In the genomic region with DNA sequence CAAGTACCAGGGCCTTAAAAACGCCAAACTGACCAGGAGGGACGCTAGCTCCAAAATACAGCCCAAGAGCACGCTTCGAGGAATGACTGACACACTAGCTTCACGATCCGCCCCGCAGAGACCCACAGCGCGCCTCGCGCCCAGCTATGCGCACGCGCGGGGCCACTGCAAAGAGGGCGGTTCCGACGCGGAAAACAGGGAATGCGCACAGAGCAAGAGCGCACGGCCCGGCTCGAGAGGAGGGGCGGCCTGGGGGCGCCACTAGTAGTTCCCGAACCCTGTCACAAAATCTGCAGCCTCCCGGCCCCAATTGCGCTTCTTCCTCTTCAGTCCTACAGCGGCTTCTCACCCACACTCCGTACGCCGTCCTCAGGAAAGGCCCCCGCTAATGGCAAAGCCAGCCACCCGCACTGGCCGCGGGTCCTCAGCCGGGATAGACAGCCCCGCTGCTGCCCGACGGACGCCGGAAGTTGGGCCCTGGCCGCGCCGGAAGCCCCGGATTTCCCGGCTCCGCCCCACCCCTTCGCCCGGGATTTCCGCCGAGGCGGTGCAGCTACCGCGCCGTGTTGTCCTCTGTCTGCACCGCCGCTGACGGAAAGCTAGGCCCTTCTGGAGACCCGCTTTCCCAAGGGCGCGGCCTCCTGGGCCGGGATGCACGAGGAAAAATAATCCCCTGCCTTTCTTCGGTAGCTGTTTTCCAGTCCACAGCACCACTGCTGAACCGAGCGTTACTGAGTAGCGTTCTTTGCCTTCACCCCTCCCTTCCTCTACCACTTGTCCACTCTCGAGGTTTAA, we compare ENCODE assay signal across 8 cellular contexts. TPM values are rescaled to one million over a fixed set of nuclear protein-coding genes. Genes with fewer than 3 reads are reported as not detected.
DNase-seq lines count a peak whose midpoint lies in the region; ATAC-seq and TF ChIP-seq lines count a peak whose summit lies in the region.

A gene with protein sequence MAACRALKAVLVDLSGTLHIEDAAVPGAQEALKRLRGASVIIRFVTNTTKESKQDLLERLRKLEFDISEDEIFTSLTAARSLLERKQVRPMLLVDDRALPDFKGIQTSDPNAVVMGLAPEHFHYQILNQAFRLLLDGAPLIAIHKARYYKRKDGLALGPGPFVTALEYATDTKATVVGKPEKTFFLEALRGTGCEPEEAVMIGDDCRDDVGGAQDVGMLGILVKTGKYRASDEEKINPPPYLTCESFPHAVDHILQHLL (minus strand): TSS at position 472 of the 795 bp plus-strand sequence. CDS start 14,061 bp downstream, outside the sequence.

- H3K4me3 ChIP-seq in GM12875 (ENCODE audit: low read depth, low read length) (peak within 1 kb of the TSS; percentile 81), prostate gland (peak within 1 kb of the TSS; percentile 67 to 77)

- DNase-seq in NCI-H1105 treated with DMSO at 0.1 percent for 48 hours (lab: John Stamatoyannopoulos, UW) (peak; percentile 74), amniotic epithelial cell (ENCODE audit: low read depth) (peak; percentile 71), left cardiac atrium (peak; percentile 91), prostate gland (ENCODE audit: low spot score) (peak; percentile 65), ureter (ENCODE audit: low spot score) (peak; percentile 85)

- H3K9me3 ChIP-seq in prostate gland = no peaks in the 10 kb centered on the region

- peaks cover 0 to 3% of the 10 kb centered on the region in 2 donors for H3K36me3 ChIP-seq in prostate gland

- no peaks in the 10 kb centered on the region for H3K27me3 ChIP-seq in prostate gland (replicated peaks; ENCODE audit: insufficient read depth)

- TF ChIP-seq CTCF in GM12875 (IDR thresholded peaks at IDR 0.05; ENCODE audit: borderline replicate concordance, insufficient read depth, low read depth, low read length) = no peak
- TF ChIP-seq CTCF in prostate gland (IDR thresholded peaks at IDR 0.05) = no peak

- ATAC-seq in HG02642 (IDR thresholded peaks at IDR 0.05; ENCODE audit: poor library complexity, unreplicated experiment) (peak; percentile 95), left cardiac atrium (peak; percentile 96 to 98)

- intact Hi-C loops in T-helper 1 cell treated with Interleukin-12 subunit alpha and Interleukin-12 subunit beta and Interleukin-4 antibody, amounts not matched to agents 30 ng/mL and 1 ng/mL, for 36 hours (cut with micrococcal nuclease) = loop anchor here (1.0 to 2.0 kb wide), 6 partner anchors 26 to 1046 kb away; a partner anchor contains a TSS
- intact Hi-C loops in left cardiac atrium (cut with DNase I) = no loop called here
- intact Hi-C loops in prostate gland (cut with DNase I) = loop anchor here (2.0 kb wide), 1 partner anchor 27 kb away; a partner anchor contains a TSS

- WGBS in prostate gland = under 1% methylated on average over 64 of the region's 70 CpGs

- H3K27ac ChIP-seq in prostate gland = peak within 1 kb of the TSS; percentile 86 to 88

- peaks cover 3% of the 10 kb centered on the region for H3K4me1 ChIP-seq in prostate gland (replicated peaks)

- peak; percentile 50 for TF ChIP-seq POLR2A in prostate gland (IDR thresholded peaks at IDR 0.05)

RNA-seq across cellular contexts. Expression of the gene that starts here (rescaled TPM):
- 42.8 and 45.6 TPM in 2 replicates for total RNA-seq in T-helper 1 cell treated with Interleukin-12 subunit alpha and Interleukin-12 subunit beta and Interleukin-4 antibody, amounts not matched to agents 30 ng/mL and 1 ng/mL, for 36 hours
- total RNA-seq in left cardiac atrium (10 to 100 TPM; 37.6 to 40.6 TPM), prostate gland (10 to 100 TPM; 37.3 to 56.3 TPM), ureter (46.9 TPM)

Comparison
In these comparisons a context has a peak if more than half of its experiments do, and no peak if none do; other contexts are left out.
1. Peak in every context shown above with its lines: DNase-seq, ATAC-seq, H3K4me3 ChIP-seq and H3K27ac ChIP-seq.
2. intact Hi-C loops: an anchor here in T-helper 1 cell treated with Interleukin-12 subunit alpha and Interleukin-12 subunit beta and Interleukin-4 antibody, amounts not matched to agents 30 ng/mL and 1 ng/mL, for 36 hours (1.0 to 2.0 kb wide) and prostate gland (2.0 kb wide); none called in left cardiac atrium.